ENCODE assay signal across 15 cellular contexts in the genomic region with DNA sequence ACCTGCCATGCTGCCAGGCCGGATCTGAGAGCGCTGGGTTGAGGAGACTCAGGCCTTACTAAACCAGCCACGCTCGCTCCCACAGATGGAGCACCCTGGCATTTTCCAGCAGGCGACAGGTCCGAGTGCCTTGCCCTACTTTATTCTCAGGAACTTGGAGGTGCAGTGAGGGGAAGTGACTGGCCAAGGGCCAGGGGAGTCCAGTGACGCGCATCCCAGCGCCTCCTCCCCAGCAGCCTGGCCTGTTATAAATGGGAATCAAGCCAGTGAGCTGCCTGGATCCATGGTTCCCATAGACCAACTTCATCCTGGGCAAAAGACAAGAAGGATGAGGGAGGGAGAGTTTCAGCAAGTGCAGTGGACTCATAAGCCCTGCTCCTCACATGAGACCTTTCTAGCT. TPM values are rescaled to one million over a fixed set of nuclear protein-coding genes. Genes with fewer than 3 reads are reported as not detected.
A peak's percentile ranks its signal among the peaks of the same experiment; 100 is the strongest.
DNase-seq lines count a peak whose midpoint lies in the region; ATAC-seq and TF ChIP-seq lines count a peak whose summit lies in the region.
"Had no signal": no experiment of that assay in that cellular context is flagged by ENCODE, and none has a peak within 500 bp of the region (broad histone marks: within the 10 kb centered on the region; RNA-seq: fewer than 3 reads in every experiment).

No MANE protein-coding gene starts in this region.

- H3K27ac Mint-ChIP-seq in neural crest cell (ENCODE audit: unreplicated experiment) = peak overlapping the region; percentile 57

- no peak overlapping the region for H2BK15ac ChIP-seq in IMR-90 (ENCODE audit: low read depth, low read length)

- H2BK5ac ChIP-seq in IMR-90 (ENCODE audit: low read depth, low read length, poor library complexity, severe bottlenecking) = no peak overlapping the region

- H4K8ac ChIP-seq in IMR-90 (ENCODE audit: low read depth in 2 of 2, low read length in 2 of 2) = no peak overlapping the region

- no peak overlapping the region for H3K18ac ChIP-seq in IMR-90 (ENCODE audit: low read depth, low read length)

- no TSS peak for BruUV-seq in IMR-90 (replicated peaks; lab: Mats Ljungman, UMichigan)

- no peak overlapping the region for H3K4me2 ChIP-seq in IMR-90 (ENCODE audit: low read depth, low read length)

- no peaks in the 10 kb centered on the region; the same call in 1 of the 2 replicates for H4K20me1 ChIP-seq in IMR-90 (ENCODE audit: insufficient read depth, low read length)

- H3K36me3 ChIP-seq in IMR-90 (ENCODE audit: control insufficient read depth, insufficient read depth, low read length) = peaks cover 82% of the 10 kb centered on the region

- no peak overlapping the region for H2BK20ac ChIP-seq in IMR-90 (ENCODE audit: low read depth, low read length)

- no peak overlapping the region for H3K9ac ChIP-seq in IMR-90 (ENCODE audit: low read depth, low read length)

- peaks cover 9% of the 10 kb centered on the region for H3K36me3 Mint-ChIP-seq in neural crest cell (ENCODE audit: low read depth)

- no peak overlapping the region for H3K27ac ChIP-seq in IMR-90 (ENCODE audit: insufficient read depth, low read length)
- no peak overlapping the region for H3K27ac ChIP-seq in coronary artery

- H3K9me3 ChIP-seq in IMR-90 (ENCODE audit: control insufficient read depth, insufficient read depth, low read length) = no peaks in the 10 kb centered on the region
- H3K9me3 ChIP-seq: mucosa of descending colon had no signal

- no peak overlapping the region for H3K14ac ChIP-seq in IMR-90 (replicated peaks; ENCODE audit: low read depth, low read length)

- H4K91ac ChIP-seq in IMR-90 (ENCODE audit: insufficient read depth, low read depth, low read length) = no peak overlapping the region

- H2AK9ac ChIP-seq in IMR-90 (replicated peaks; ENCODE audit: low read depth, low read length, poor library complexity) = no peak overlapping the region

- intact Hi-C loops in IMR-90 (cut with micrococcal nuclease) = no loop called here

- H2BK120ac ChIP-seq in IMR-90 (ENCODE audit: low read depth, low read length) = no peak overlapping the region

- no peaks in the 10 kb centered on the region; the same call in 1 of the 2 replicates for H3K9me1 ChIP-seq in IMR-90 (ENCODE audit: insufficient read depth, low read length)

- H3K23ac ChIP-seq in IMR-90 (ENCODE audit: low read depth, low read length) = no peak overlapping the region

- no peak for TF ChIP-seq POLR2A in IMR-90 (IDR thresholded peaks at IDR 0.05; ENCODE audit: low read depth, low read length)

- no peaks in the 10 kb centered on the region for H3K4me1 ChIP-seq in IMR-90 (ENCODE audit: control insufficient read depth, insufficient read depth, low read length)

- H3K27me3 Mint-ChIP-seq in neural crest cell (ENCODE audit: low read depth) = no peaks in the 10 kb centered on the region
- H3K27me3 Mint-ChIP-seq: B cell had no signal

- H2AK5ac ChIP-seq in IMR-90 (ENCODE audit: low read depth, low read length) = no peak overlapping the region

- CTCF ChIA-PET in IMR-90 (lab: Yijun Ruan, JAX) = no interaction called here

- POLR2A ChIA-PET in IMR-90 (lab: Charles Lee; ENCODE audit: unreplicated experiment) = no interaction called here

- DNase-seq in C1 segment of cervical spinal cord (lab: John Stamatoyannopoulos, UW) = peak in 8 of 14 donors; percentile 7 to 75 (median 14)
- DNase-seq in IMR-90 = peak; percentile 16
- DNase-seq in globus pallidus (ENCODE audit: low spot score) = peak; percentile 20
- no peak for DNase-seq in neural crest cell (ENCODE audit: low read depth, low spot score)
- no peak for DNase-seq in NCI-H2029 (lab: John Stamatoyannopoulos, UW)
- DNase-seq in NCI-H345 (lab: John Stamatoyannopoulos, UW) = no peak
- no peak for DNase-seq in NCI-H2196 treated with DMSO at 0.1 percent for 48 hours (lab: John Stamatoyannopoulos, UW; ENCODE audit: unreplicated experiment)
- no peak for DNase-seq in coronary artery (ENCODE audit: low spot score)
- DNase-seq: activated T-cell treated with anti-CD3 and anti-CD28 coated beads for 4 hours, erythroblast, HCEC 1CT, mucosa of descending colon, NCI-H2107, SW 1271 had no signal

- no peak; the same call in 1 of the 2 replicates for ATAC-seq in IMR-90 (ENCODE audit: low read depth)
- ATAC-seq: mucosa of descending colon had no signal

- H3K56ac ChIP-seq in IMR-90 (ENCODE audit: extremely low read depth, insufficient read depth, low read length) = no peak overlapping the region

- H3K27me3 ChIP-seq in IMR-90 (ENCODE audit: control insufficient read depth, insufficient read depth, low read length) = no peaks in the 10 kb centered on the region

- H3K4me3 Mint-ChIP-seq in neural crest cell = no peak overlapping the region
- H3K4me3 Mint-ChIP-seq: B cell had no signal

- H3K4me3 ChIP-seq in IMR-90 (ENCODE audit: insufficient read depth, low read depth, low read length) (no peak overlapping the region), coronary artery (no peak overlapping the region)
- H3K4me3 ChIP-seq: mucosa of descending colon had no signal

- TF ChIP-seq CTCF in IMR-90 (conservative IDR thresholded peaks at IDR 0.05; ENCODE audit: low read depth, low read length) (no peak), neural crest cell (conservative IDR thresholded peaks at IDR 0.05) (no peak), coronary artery (IDR thresholded peaks at IDR 0.05) (no peak)

- in situ Hi-C loops in IMR-90 (cut with MboI; ENCODE audit: low sequenced_read_pairs) = no loop called here

- no peaks in the 10 kb centered on the region for H3K4me1 Mint-ChIP-seq in neural crest cell

- no peak overlapping the region for H3K4ac ChIP-seq in IMR-90 (ENCODE audit: low read depth, low read length)

- no peak for TF ChIP-seq RAD21 in IMR-90 (IDR thresholded peaks at IDR 0.05; ENCODE audit: low read length)

- dilution Hi-C loops in IMR-90 (cut with HindIII; ENCODE audit: low sequenced_read_pairs, unreplicated experiment) = no loop called here

- H2AFZ ChIP-seq in IMR-90 (replicated peaks; ENCODE audit: low read length, poor library complexity) = no peak overlapping the region

- no peak overlapping the region for H4K5ac ChIP-seq in IMR-90 (ENCODE audit: low read depth, low read length)

- no CpG with 5 or more reads among the region's 9 CpGs for WGBS in IMR-90 (ENCODE audit: extremely low coverage in 2 of 2, insufficient read length in 1 of 2), 2 experiments

- H3K9me3 Mint-ChIP-seq in neural crest cell = no peaks in the 10 kb centered on the region

- peaks cover 0 to 23% of the 10 kb centered on the region in 2 experiments; a peak in 1 of 4 replicates for H3K79me1 ChIP-seq in IMR-90 (ENCODE audit: low read depth in 1 of 2, low read length in 2 of 2)

TF ChIP-seq in IMR-90, 13 proteins besides CTCF, POLR2A, EP300 and RAD21:
- TF ChIP-seq FOS (IDR thresholded peaks at IDR 0.05; ENCODE audit: low read depth, low read length) (no peak), RFX5 (IDR thresholded peaks at IDR 0.05; ENCODE audit: low read depth, low read length) (no peak), BHLHE40 (IDR thresholded peaks at IDR 0.05; ENCODE audit: low read depth, low read length) (no peak), NFE2L2 (IDR thresholded peaks at IDR 0.05; ENCODE audit: low read depth, low read length) (no peak), RCOR1 (IDR thresholded peaks at IDR 0.05; ENCODE audit: insufficient replicate concordance, low read length) (no peak), CHD1 (IDR thresholded peaks at IDR 0.05; ENCODE audit: low read depth, low read length) (no peak), MXI1 (IDR thresholded peaks at IDR 0.05; ENCODE audit: borderline replicate concordance, low read depth, low read length) (no peak), SMC3 (IDR thresholded peaks at IDR 0.05; ENCODE audit: low read depth, low read length) (no peak), CEBPB (IDR thresholded peaks at IDR 0.05; ENCODE audit: low read depth, low read length) (no peak), MAFK (IDR thresholded peaks at IDR 0.05; ENCODE audit: low read depth, low read length) (no peak), MAZ (IDR thresholded peaks at IDR 0.05; ENCODE audit: borderline replicate concordance, low read depth, low read length) (no peak)
- TF ChIP-seq, protein P1, sequence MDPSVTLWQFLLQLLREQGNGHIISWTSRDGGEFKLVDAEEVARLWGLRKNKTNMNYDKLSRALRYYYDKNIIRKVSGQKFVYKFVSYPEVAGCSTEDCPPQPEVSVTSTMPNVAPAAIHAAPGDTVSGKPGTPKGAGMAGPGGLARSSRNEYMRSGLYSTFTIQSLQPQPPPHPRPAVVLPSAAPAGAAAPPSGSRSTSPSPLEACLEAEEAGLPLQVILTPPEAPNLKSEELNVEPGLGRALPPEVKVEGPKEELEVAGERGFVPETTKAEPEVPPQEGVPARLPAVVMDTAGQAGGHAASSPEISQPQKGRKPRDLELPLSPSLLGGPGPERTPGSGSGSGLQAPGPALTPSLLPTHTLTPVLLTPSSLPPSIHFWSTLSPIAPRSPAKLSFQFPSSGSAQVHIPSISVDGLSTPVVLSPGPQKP (IDR thresholded peaks at IDR 0.05; ENCODE audit: borderline replicate concordance, low read depth, low read length) = no peak
- TF ChIP-seq, protein P2, sequence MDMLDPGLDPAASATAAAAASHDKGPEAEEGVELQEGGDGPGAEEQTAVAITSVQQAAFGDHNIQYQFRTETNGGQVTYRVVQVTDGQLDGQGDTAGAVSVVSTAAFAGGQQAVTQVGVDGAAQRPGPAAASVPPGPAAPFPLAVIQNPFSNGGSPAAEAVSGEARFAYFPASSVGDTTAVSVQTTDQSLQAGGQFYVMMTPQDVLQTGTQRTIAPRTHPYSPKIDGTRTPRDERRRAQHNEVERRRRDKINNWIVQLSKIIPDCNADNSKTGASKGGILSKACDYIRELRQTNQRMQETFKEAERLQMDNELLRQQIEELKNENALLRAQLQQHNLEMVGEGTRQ (IDR thresholded peaks at IDR 0.05; ENCODE audit: low read depth, low read length) = no peak

RNA-seq across cellular contexts. Expression of a gene that starts 35.5 kb away (rescaled TPM):
- total RNA-seq in IMR-90 (2012; rRNA removed) (32.8 and 37.6 TPM in 2 replicates), neural crest cell (27.9 and 30.9 TPM in 2 replicates)
- polyA plus RNA-seq in IMR-90 (2012; rRNA removed) = 41.4 and 46.3 TPM in 2 replicates
- 69.8 and 76.0 TPM in 2 replicates for polyA plus RNA-seq in IMR-90 (2012; cell fraction: cytosol; rRNA removed)
- polyA plus RNA-seq in IMR-90 (2012; cell fraction: nucleus; rRNA removed; ENCODE audit: low replicate concordance) = 17.4 and 25.2 TPM in 2 replicates

RNA-seq across cellular contexts. Expression of a gene that starts 47.7 kb away (rescaled TPM):
- 0.18 and 0.28 TPM in 2 replicates for total RNA-seq in IMR-90 (2012; rRNA removed)
- 0.16 and 0.19 TPM in 2 replicates for polyA plus RNA-seq in IMR-90 (2012; rRNA removed)
- polyA plus RNA-seq in IMR-90 (2012; cell fraction: cytosol; rRNA removed) = 0.51 and 0.58 TPM in 2 replicates
- 0.61 and 0.69 TPM in 2 replicates for polyA plus RNA-seq in IMR-90 (2012; cell fraction: nucleus; rRNA removed; ENCODE audit: low replicate concordance)
- not detected in 2 replicates for total RNA-seq in neural crest cell

Comparison
In these comparisons a context has a peak if more than half of its experiments do, and no peak if none do; other contexts are left out.
1. DNase-seq: peak in C1 segment of cervical spinal cord (8 of 14), IMR-90 (single experiment) and globus pallidus (single experiment); none in neural crest cell (single experiment), NCI-H2029 (single experiment), NCI-H345 (single experiment), NCI-H2196 treated with DMSO at 0.1 percent for 48 hours (single experiment) and coronary artery (single experiment).